ENCODE assay signal across 32 cellular contexts in the genomic region with DNA sequence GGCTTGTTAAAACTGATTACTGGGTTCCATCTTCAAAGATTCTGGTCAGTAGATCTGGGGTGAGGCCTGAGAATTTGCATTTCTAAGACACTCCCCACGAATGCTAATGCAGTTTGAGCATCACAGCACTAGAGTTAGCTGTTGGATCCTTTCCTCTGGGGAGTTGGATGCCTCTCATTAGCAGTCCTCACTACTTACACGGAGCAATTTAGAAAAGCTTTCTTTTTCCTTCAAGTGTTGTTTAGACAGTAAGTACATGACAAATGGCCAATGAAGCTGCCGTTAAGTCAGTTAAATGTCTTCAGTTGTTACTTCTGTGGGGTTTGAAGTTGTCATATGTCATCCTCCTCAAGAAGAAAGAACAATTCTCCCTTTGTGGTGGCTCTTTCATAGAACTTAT.
"Had no signal": no experiment of that assay in that cellular context is flagged by ENCODE, and none has a peak within 500 bp of the region (broad histone marks: within the 10 kb centered on the region; RNA-seq: fewer than 3 reads in every experiment).

No MANE protein-coding gene starts in this region.

- H3K9me3 Mint-ChIP-seq: dendritic cell treated with granulocyte-macrophage colony-stimulating factor and Interleukin-4, amounts not matched to agents 40 ng/mL and 50 ng/mL, for 4 days; endodermal cell; immature natural killer cell; naive thymus-derived CD8-positive, alpha-beta T cell; nephron progenitor cell; stimulated activated memory B cell treated with anti-CD40 and anti-IgM and Interleukin-4, amounts not matched to agents 10 μg/mL and 1 μg/mL and 100 μg/mL, for 72 hours had no signal

- H3K4me1 ChIP-seq: colonic mucosa, foreskin keratinocyte, lower lobe of right lung, testis, upper lobe of left lung had no signal

- H3K27ac Mint-ChIP-seq: dendritic cell treated with granulocyte-macrophage colony-stimulating factor and Interleukin-4, amounts not matched to agents 40 ng/mL and 50 ng/mL, for 4 days; endodermal cell; immature natural killer cell; naive thymus-derived CD8-positive, alpha-beta T cell; nephron progenitor cell; stimulated activated memory B cell treated with anti-CD40 and anti-IgM and Interleukin-4, amounts not matched to agents 10 μg/mL and 1 μg/mL and 100 μg/mL, for 72 hours had no signal

- H3K36me3 Mint-ChIP-seq: immature natural killer cell; naive thymus-derived CD8-positive, alpha-beta T cell; stimulated activated memory B cell treated with anti-CD40 and anti-IgM and Interleukin-4, amounts not matched to agents 10 μg/mL and 1 μg/mL and 100 μg/mL, for 72 hours had no signal

- ATAC-seq: esophagus mucosa; foreskin keratinocyte; heart right ventricle; left colon; left ventricle myocardium superior; lower lobe of right lung; naive thymus-derived CD8-positive, alpha-beta T cell; psoas muscle; right cardiac atrium; stimulated activated memory B cell treated with anti-CD40 and anti-IgM and Interleukin-4, amounts not matched to agents 10 μg/mL and 1 μg/mL and 100 μg/mL, for 72 hours; stimulated activated naive CD8-positive, alpha-beta T cell treated with anti-CD3 and anti-CD28 coated beads, Interleukin-15, Interleukin-2, amounts not matched to agents 100 U/mL and 50 U/mL, for 24 hours had no signal

- H3K36me3 ChIP-seq: colonic mucosa, heart right ventricle, lower lobe of right lung, ovary, sigmoid colon, tibial artery, upper lobe of left lung had no signal

- H3K27me3 Mint-ChIP-seq: dendritic cell treated with granulocyte-macrophage colony-stimulating factor and Interleukin-4, amounts not matched to agents 40 ng/mL and 50 ng/mL, for 4 days; naive thymus-derived CD8-positive, alpha-beta T cell; stimulated activated memory B cell treated with anti-CD40 and anti-IgM and Interleukin-4, amounts not matched to agents 10 μg/mL and 1 μg/mL and 100 μg/mL, for 72 hours had no signal

- DNase-seq: colonic mucosa; effector CD8-positive, alpha-beta T cell; endodermal cell; foreskin keratinocyte; glutamatergic neuron; heart right ventricle; hippocampal formation; immature natural killer cell; islet precursor cell; kidney glomerular epithelial cell; left colon; left ventricle myocardium superior; lower lobe of right lung; naive thymus-derived CD8-positive, alpha-beta T cell; nephron progenitor cell; occipital lobe; ovary; posterior cingulate gyrus; psoas muscle; right cardiac atrium; sigmoid colon; stimulated activated CD4-positive, alpha-beta T cell treated with anti-CD3 and anti-CD28 coated beads, Interleukin-2, amount 100 ng/mL, for 24 hours; stimulated activated CD4-positive, alpha-beta T cell treated with anti-CD3 and anti-CD28 coated beads, Interleukin-4, amount 100 ng/mL, for 4 hours; stimulated activated naive CD8-positive, alpha-beta T cell treated with anti-CD3 and anti-CD28 coated beads, Interleukin-15, Interleukin-2, amounts not matched to agents 100 U/mL and 50 U/mL, for 24 hours; substantia nigra; testis; tibial artery; upper lobe of left lung had no signal

- H3K4me3 ChIP-seq: colonic mucosa, heart right ventricle, lower lobe of right lung, ovary, psoas muscle, sigmoid colon, testis, tibial artery, upper lobe of left lung had no signal

- H3K27ac ChIP-seq: colonic mucosa, epithelial cell of prostate, foreskin keratinocyte, heart right ventricle, lower lobe of right lung, ovary, psoas muscle, sigmoid colon, testis, tibial artery, upper lobe of left lung had no signal

- H3K9me3 ChIP-seq: colonic mucosa, heart right ventricle, lower lobe of right lung, ovary, psoas muscle, sigmoid colon, testis, tibial artery, upper lobe of left lung had no signal

- H3K4me3 Mint-ChIP-seq: dendritic cell treated with granulocyte-macrophage colony-stimulating factor and Interleukin-4, amounts not matched to agents 40 ng/mL and 50 ng/mL, for 4 days; endodermal cell; immature natural killer cell; naive thymus-derived CD8-positive, alpha-beta T cell; nephron progenitor cell; stimulated activated memory B cell treated with anti-CD40 and anti-IgM and Interleukin-4, amounts not matched to agents 10 μg/mL and 1 μg/mL and 100 μg/mL, for 72 hours had no signal

- H3K27me3 ChIP-seq: colonic mucosa, heart right ventricle, ovary, sigmoid colon, testis, tibial artery, upper lobe of left lung had no signal
